1 cellular context compared by ENCODE assay signal in genomic region chr5:138439537-138440225, GRCh38.
TF ChIP-seq lines count a peak whose summit lies in the region.

No MANE protein-coding gene starts in this region.

TF ChIP-seq in HepG2, 621 proteins besides CTCF, POLR2A, EP300 and RAD21 (continued from another document and continues in another):
- TF ChIP-seq TAF1 (CRISPR knock-in tag; IDR thresholded peaks at IDR 0.05) (peak; percentile 35; the same call in 1 of the 2 replicates), SSRP1 (CRISPR knock-in tag; IDR thresholded peaks at IDR 0.05) (no peak), REPIN1 (CRISPR knock-in tag; IDR thresholded peaks at IDR 0.05; ENCODE audit: borderline replicate concordance, low read depth) (no peak), IKZF4 (CRISPR knock-in tag; IDR thresholded peaks at IDR 0.05; ENCODE audit: borderline replicate concordance, low read depth, not compliant biosample characterization) (no peak), ZNF691 (CRISPR knock-in tag; IDR thresholded peaks at IDR 0.05; ENCODE audit: borderline replicate concordance, low read depth) (0 out of 2 replicates have a peak, but pooled peaks have one; percentile 27), ZNF329 (CRISPR knock-in tag; IDR thresholded peaks at IDR 0.05; ENCODE audit: low read depth) (no peak), ZNF577 (CRISPR knock-in tag; IDR thresholded peaks at IDR 0.05; ENCODE audit: borderline replicate concordance, low read depth) (no peak), PHF21A (CRISPR knock-in tag; IDR thresholded peaks at IDR 0.05) (peak; percentile 48; the same call in 1 of the 2 replicates), WIZ (CRISPR knock-in tag; IDR thresholded peaks at IDR 0.05) (no peak), RNF219 (CRISPR knock-in tag; IDR thresholded peaks at IDR 0.05) (no peak), RBM22 (optimal IDR thresholded peaks at IDR 0.05; ENCODE audit: low read length) (no peak), ARID4A (CRISPR knock-in tag; IDR thresholded peaks at IDR 0.05; ENCODE audit: borderline replicate concordance) (peak; percentile 43; the same call in 1 of the 2 replicates), ZNF260 (CRISPR knock-in tag; IDR thresholded peaks at IDR 0.05; ENCODE audit: borderline replicate concordance, low read depth) (no peak), HDAC2 (CRISPR knock-in tag; IDR thresholded peaks at IDR 0.05) (0 out of 2 replicates have a peak, but pooled peaks have one; percentile 1), JDP2 (CRISPR knock-in tag; IDR thresholded peaks at IDR 0.05; ENCODE audit: borderline replicate concordance) (no peak), MIXL1 (CRISPR knock-in tag; IDR thresholded peaks at IDR 0.05) (no peak), ZFP91 (CRISPR knock-in tag; IDR thresholded peaks at IDR 0.05; ENCODE audit: borderline replicate concordance) (peak; percentile 30; the same call in 1 of the 2 replicates), CEBPB (IDR thresholded peaks at IDR 0.05; ENCODE audit: borderline replicate concordance, low read depth, low read length) (no peak), ZNF780A (CRISPR knock-in tag; IDR thresholded peaks at IDR 0.05) (no peak), ZUFSP (CRISPR knock-in tag; IDR thresholded peaks at IDR 0.05; ENCODE audit: borderline replicate concordance) (no peak), PPARG (CRISPR knock-in tag; conservative IDR thresholded peaks at IDR 0.05) (no peak), TFDP1 (CRISPR knock-in tag; IDR thresholded peaks at IDR 0.05; ENCODE audit: borderline replicate concordance) (0 out of 2 replicates have a peak, but pooled peaks have one; percentile 22), ZNF205 (CRISPR knock-in tag; IDR thresholded peaks at IDR 0.05) (0 out of 2 replicates have a peak, but pooled peaks have one; percentile 25), ZNF367 (CRISPR knock-in tag; IDR thresholded peaks at IDR 0.05; ENCODE audit: borderline replicate concordance) (no peak), SAP130 (CRISPR knock-in tag; IDR thresholded peaks at IDR 0.05; ENCODE audit: low read depth) (peak; percentile 12), ATF5 (CRISPR knock-in tag; IDR thresholded peaks at IDR 0.05; ENCODE audit: low read depth) (no peak), GMEB2 (CRISPR knock-in tag; IDR thresholded peaks at IDR 0.05; ENCODE audit: low read depth) (no peak), BORCS8-MEF2B (CRISPR knock-in tag; IDR thresholded peaks at IDR 0.05) (no peak), BATF2 (CRISPR knock-in tag; IDR thresholded peaks at IDR 0.05) (no peak), RFX3 (CRISPR knock-in tag; IDR thresholded peaks at IDR 0.05) (no peak), BCL6 (CRISPR knock-in tag; IDR thresholded peaks at IDR 0.05) (no peak), HDAC6 (IDR thresholded peaks at IDR 0.05; ENCODE audit: low read depth, low read length) (no peak), ZSCAN22 (CRISPR knock-in tag; IDR thresholded peaks at IDR 0.05) (no peak), SMARCC2 (IDR thresholded peaks at IDR 0.05) (no peak), ZBTB34 (CRISPR knock-in tag; IDR thresholded peaks at IDR 0.05) (no peak), ZNF670 (CRISPR knock-in tag; IDR thresholded peaks at IDR 0.05; ENCODE audit: borderline replicate concordance) (0 out of 2 replicates have a peak, but pooled peaks have one; percentile 34), TBX2 (CRISPR knock-in tag; IDR thresholded peaks at IDR 0.05; ENCODE audit: borderline replicate concordance) (no peak), HCFC1 (IDR thresholded peaks at IDR 0.05; ENCODE audit: low read depth, low read length) (no peak), ZNF275 (CRISPR knock-in tag; IDR thresholded peaks at IDR 0.05; ENCODE audit: borderline replicate concordance) (no peak), NFKBIZ (CRISPR knock-in tag; IDR thresholded peaks at IDR 0.05) (no peak), POLR2G (IDR thresholded peaks at IDR 0.05; ENCODE audit: low read depth, low read length) (no peak), ZGPAT (CRISPR knock-in tag; IDR thresholded peaks at IDR 0.05) (no peak), KDM2A (CRISPR knock-in tag; IDR thresholded peaks at IDR 0.05; ENCODE audit: borderline replicate concordance, low read depth) (peak; percentile 0; the same call in 1 of the 2 replicates)
